ENCODE assay signal across 24 cellular contexts in the genomic region with DNA sequence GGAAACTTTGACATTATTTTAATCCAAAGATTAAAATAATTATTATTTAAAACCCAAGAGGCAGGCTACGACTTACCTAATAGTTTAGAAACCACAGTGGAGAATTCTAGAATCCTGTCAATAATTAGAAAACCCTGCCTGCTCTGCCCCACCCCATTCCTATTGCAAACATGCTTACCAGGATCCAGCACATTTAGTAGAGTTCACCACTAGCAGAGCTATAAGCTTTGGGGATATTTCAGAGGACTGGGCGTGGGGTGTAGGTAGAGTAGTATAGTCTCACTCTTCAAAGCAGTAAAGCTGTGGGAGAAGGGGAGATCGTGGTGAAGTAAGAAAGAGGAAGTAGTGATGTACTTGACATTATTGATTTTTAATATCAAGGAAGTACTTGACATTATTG.
"Had no signal": no experiment of that assay in that cellular context is flagged by ENCODE, and none has a peak within 500 bp of the region (broad histone marks: within the 10 kb centered on the region; RNA-seq: fewer than 3 reads in every experiment).

No MANE protein-coding gene starts in this region.

- H3K27ac ChIP-seq: epithelial cell of prostate, esophagus squamous epithelium, gastrocnemius medialis, hepatocyte, left lung, lower lobe of right lung had no signal

- H3K9me3 Mint-ChIP-seq: immature natural killer cell, mesothelial cell of epicardium had no signal

- H3K27me3 ChIP-seq: dorsolateral prefrontal cortex, esophagus squamous epithelium, gastrocnemius medialis, hepatocyte, left lung had no signal

- H3K27ac Mint-ChIP-seq: immature natural killer cell, mesothelial cell of epicardium had no signal

- H3K36me3 ChIP-seq: esophagus squamous epithelium, gastrocnemius medialis, left lung, lower lobe of right lung had no signal

- H3K4me3 Mint-ChIP-seq: immature natural killer cell, mesothelial cell of epicardium had no signal

- H3K4me1 ChIP-seq: esophagus squamous epithelium, left lung had no signal

- H3K36me3 Mint-ChIP-seq: immature natural killer cell, mesothelial cell of epicardium had no signal

- H3K4me3 ChIP-seq: dorsolateral prefrontal cortex, esophagus squamous epithelium, gastrocnemius medialis, hepatocyte, left lung, lower lobe of right lung had no signal

- H3K9me3 ChIP-seq: esophagus squamous epithelium, gastrocnemius medialis, left lung, lower lobe of right lung had no signal

- H3K4me1 Mint-ChIP-seq: immature natural killer cell had no signal

- DNase-seq: cortex of kidney; dermis blood vessel endothelial cell; dorsolateral prefrontal cortex; effector CD4-positive, alpha-beta T cell; effector memory CD4-positive, alpha-beta T cell; erythroblast; esophagus squamous epithelium; foreskin fibroblast; foreskin melanocyte; gastrocnemius medialis; glutamatergic neuron; head of caudate nucleus; immature natural killer cell; islet precursor cell; kidney; kidney glomerular epithelial cell; left lung; left ventricle myocardium superior; lower lobe of right lung; mesenchymal stem cell had no signal

- ATAC-seq: esophagus mucosa, gastrocnemius medialis, left lung, left ventricle myocardium superior, lower lobe of right lung had no signal
